ENCODE assay signal across 29 cellular contexts in genomic region chr3:84141571-84141970, GRCh38.
"Had no signal": no experiment of that assay in that cellular context is flagged by ENCODE, and none has a peak within 500 bp of the region (broad histone marks: within the 10 kb centered on the region; RNA-seq: fewer than 3 reads in every experiment).

No MANE protein-coding gene starts in this region.

- H3K27me3 ChIP-seq: neural progenitor cell, ovary, right lobe of liver, sigmoid colon, suprapubic skin, testis, tibial artery, transverse colon, upper lobe of right lung, uterus had no signal

- H3K27me3 Mint-ChIP-seq: progenitor cell of endocrine pancreas; stimulated activated memory B cell treated with anti-CD40 and anti-IgM and Interleukin-4, amounts not matched to agents 10 μg/mL and 1 μg/mL and 100 μg/mL, for 72 hours; stimulated activated naive CD8-positive, alpha-beta T cell treated with anti-CD3 and anti-CD28 coated beads, Interleukin-15, amount 100 ng/mL, for 72 hours; type B pancreatic cell had no signal

- H3K4me3 ChIP-seq: neural progenitor cell, ovary, psoas muscle, right lobe of liver, sigmoid colon, suprapubic skin, testis, tibial artery, transverse colon, upper lobe of right lung, uterus had no signal

- H3K36me3 ChIP-seq: neural progenitor cell, ovary, right lobe of liver, sigmoid colon, suprapubic skin, tibial artery, transverse colon, upper lobe of right lung, uterus had no signal

- H3K9ac ChIP-seq: neural progenitor cell, parathyroid adenoma had no signal

- FAIRE-seq: small intestine had no signal

- H3K9me3 Mint-ChIP-seq: nephron, neural progenitor cell, type B pancreatic cell had no signal

- H3K9me3 ChIP-seq: ovary, psoas muscle, right lobe of liver, sigmoid colon, suprapubic skin, testis, tibial artery, transverse colon, upper lobe of right lung, uterus had no signal

- H3K4me1 ChIP-seq: neural progenitor cell, parathyroid adenoma, psoas muscle, right lobe of liver, sigmoid colon, suprapubic skin, testis, tibial artery, transverse colon, upper lobe of right lung, uterus had no signal

- H2AFZ ChIP-seq: neural progenitor cell, parathyroid adenoma had no signal

- H3K4me1 Mint-ChIP-seq: natural killer cell; nephron; neural progenitor cell; stimulated activated memory B cell treated with anti-CD40 and anti-IgM and Interleukin-4, amounts not matched to agents 10 μg/mL and 1 μg/mL and 100 μg/mL, for 72 hours; stimulated activated naive CD8-positive, alpha-beta T cell treated with anti-CD3 and anti-CD28 coated beads, Interleukin-15, amount 100 ng/mL, for 72 hours had no signal

- ATAC-seq: natural killer cell; psoas muscle; right cardiac atrium; right lobe of liver; stimulated activated memory B cell treated with anti-CD40 and anti-IgM and Interleukin-4, amounts not matched to agents 10 μg/mL and 1 μg/mL and 100 μg/mL, for 72 hours; stimulated activated naive CD8-positive, alpha-beta T cell treated with anti-CD3 and anti-CD28 coated beads, Interleukin-15, amount 100 ng/mL, for 72 hours; stimulated activated naive CD8-positive, alpha-beta T cell treated with anti-CD3 and anti-CD28 coated beads, Interleukin-15, Interleukin-2, amounts not matched to agents 100 U/mL and 50 U/mL, for 24 hours; upper lobe of right lung had no signal

- H3K36me3 Mint-ChIP-seq: natural killer cell; neural progenitor cell; stimulated activated memory B cell treated with anti-CD40 and anti-IgM and Interleukin-4, amounts not matched to agents 10 μg/mL and 1 μg/mL and 100 μg/mL, for 72 hours; type B pancreatic cell had no signal

- H3K4me2 ChIP-seq: neural progenitor cell had no signal

- H3K27ac ChIP-seq: neural progenitor cell, ovary, parathyroid adenoma, psoas muscle, right lobe of liver, sigmoid colon, suprapubic skin, testis, tibial artery, transverse colon, upper lobe of right lung, uterus had no signal

- H3K27ac Mint-ChIP-seq: natural killer cell; nephron; neural progenitor cell; progenitor cell of endocrine pancreas; stimulated activated memory B cell treated with anti-CD40 and anti-IgM and Interleukin-4, amounts not matched to agents 10 μg/mL and 1 μg/mL and 100 μg/mL, for 72 hours; stimulated activated naive CD8-positive, alpha-beta T cell treated with anti-CD3 and anti-CD28 coated beads, Interleukin-15, amount 100 ng/mL, for 72 hours; type B pancreatic cell had no signal

- H3K79me2 ChIP-seq: parathyroid adenoma had no signal

- H3K4me3 Mint-ChIP-seq: natural killer cell; nephron; neural progenitor cell; stimulated activated memory B cell treated with anti-CD40 and anti-IgM and Interleukin-4, amounts not matched to agents 10 μg/mL and 1 μg/mL and 100 μg/mL, for 72 hours; stimulated activated naive CD8-positive, alpha-beta T cell treated with anti-CD3 and anti-CD28 coated beads, Interleukin-15, amount 100 ng/mL, for 72 hours; type B pancreatic cell had no signal

- DNase-seq: natural killer cell; occipital lobe; ovary; posterior cingulate gyrus; psoas muscle; right cardiac atrium; right lobe of liver; sigmoid colon; small intestine; stimulated activated CD4-positive, alpha-beta T cell treated with anti-CD3 and anti-CD28 coated beads, Interleukin-15, amount 100 ng/mL, for 24 hours; stimulated activated CD4-positive, alpha-beta T cell treated with anti-CD3 and anti-CD28 coated beads, Interleukin-2, amount 100 ng/mL, for 24 hours; stimulated activated CD4-positive, alpha-beta T cell treated with anti-CD3 and anti-CD28 coated beads, Interleukin-2, amount 100 ng/mL, for 48 hours; stimulated activated CD4-positive, alpha-beta T cell treated with anti-CD3 and anti-CD28 coated beads, Interleukin-4, amount 100 ng/mL, for 24 hours; stimulated activated naive CD4-positive, alpha-beta T cell; stimulated activated naive CD8-positive, alpha-beta T cell treated with anti-CD3 and anti-CD28 coated beads, Interleukin-15, amount 100 ng/mL, for 72 hours; stimulated activated naive CD8-positive, alpha-beta T cell treated with anti-CD3 and anti-CD28 coated beads, Interleukin-15, Interleukin-2, amounts not matched to agents 100 U/mL and 50 U/mL, for 24 hours; substantia nigra; testis; tibial artery; transverse colon; upper lobe of right lung; uterus had no signal
